8 cellular contexts compared by ENCODE assay signal in the genomic region with DNA sequence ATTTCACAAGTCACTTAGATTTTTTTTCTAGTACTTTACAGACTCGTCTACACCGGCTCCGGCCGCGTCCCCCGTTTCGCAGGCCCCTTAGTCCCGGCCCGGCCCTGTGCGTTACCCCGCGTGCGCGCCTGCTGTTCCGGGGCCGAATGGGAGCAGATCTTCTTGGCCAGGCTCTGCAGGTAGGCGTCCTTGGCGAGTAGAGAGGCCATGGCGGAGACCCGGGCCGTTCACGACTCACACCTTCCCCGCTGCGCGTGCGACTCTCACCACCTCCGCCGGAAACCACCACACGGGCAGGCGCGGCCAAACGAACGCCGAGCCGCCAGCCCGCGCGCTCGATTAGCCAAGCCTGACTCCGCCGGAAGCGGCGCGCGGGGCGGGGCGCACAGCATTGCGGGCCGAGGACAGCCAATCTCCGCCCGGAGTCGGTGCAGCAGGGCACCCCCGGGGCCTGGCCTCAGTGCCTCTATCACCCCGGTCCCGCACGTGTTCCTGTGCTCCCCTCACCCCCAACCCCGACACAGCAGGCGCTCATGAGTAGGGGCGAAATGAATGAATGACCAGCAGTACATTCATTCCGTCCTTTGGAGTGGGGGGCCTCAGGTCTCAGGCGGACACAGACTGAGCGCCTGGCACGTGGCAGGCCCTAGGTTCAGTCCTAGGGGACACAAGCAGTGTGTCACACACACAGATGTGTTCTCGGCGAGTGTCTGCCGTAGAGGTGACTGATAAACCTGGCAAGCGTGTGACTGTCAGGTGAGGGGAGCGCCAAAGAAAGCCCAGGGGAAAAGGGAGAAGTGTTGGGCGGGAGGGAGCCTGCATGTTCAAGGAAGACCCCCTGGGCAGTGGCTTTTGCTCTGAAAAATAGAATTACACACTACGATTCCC. TPM values are rescaled to one million over a fixed set of nuclear protein-coding genes. Genes with fewer than 3 reads are reported as not detected.
A peak's percentile ranks its signal among the peaks of the same experiment; 100 is the strongest.
DNase-seq lines count a peak whose midpoint lies in the region; ATAC-seq, FAIRE-seq and TF ChIP-seq lines count a peak whose summit lies in the region.

A gene (minus strand): TSS at position 265 of the 888 bp plus-strand sequence. CDS start 56 bp downstream, at position 209.

- peak within 1 kb of the TSS; percentile 70 to 88 for H3K4me3 ChIP-seq in kidney (ENCODE audit: low read length in 2 of 2)

- peak; percentile 21 for TF ChIP-seq CTCF in kidney (IDR thresholded peaks at IDR 0.05; ENCODE audit: borderline replicate concordance, extremely low read depth, insufficient read depth)

- H3K9me3 ChIP-seq in kidney (ENCODE audit: control insufficient read depth in 1 of 2, low read length in 2 of 2), result no peaks in the 10 kb centered on the region

- peak within 1 kb of the TSS; percentile 73 to 85 for H3K9ac ChIP-seq in kidney (ENCODE audit: low read length in 2 of 2)

- peak within 1 kb of the TSS; percentile 47 to 67 for H3K27ac ChIP-seq in kidney (ENCODE audit: low read depth in 2 of 2, low read length in 2 of 2)

- DNase-seq in Ammon's horn (ENCODE audit: low spot score), result peak; percentile 91
- DNase-seq in GM19240 (ENCODE audit: insufficient read length, low spot score), result peak; percentile 89
- peak; percentile 93 for DNase-seq in NCI-H510A treated with DMSO at 0.1 percent for 48 hours (lab: John Stamatoyannopoulos, UW)
- peak; percentile 89 for DNase-seq in activated CD4-positive, alpha-beta T cell treated with anti-CD3 and anti-CD28 coated beads for 1 hour
- peak; percentile 89 for DNase-seq in cerebellar cortex (ENCODE audit: low spot score)
- peak; percentile 97 for DNase-seq in kidney
- DNase-seq in stimulated activated CD4-positive, alpha-beta T cell treated with anti-CD3 and anti-CD28 coated beads, Interleukin-12 subunit alpha, Interleukin-12 subunit beta, amount 100 ng/mL, for 48 hours (ENCODE audit: low read depth in 2 of 3, low spot score in 1 of 3), result peak; percentile 88 to 93 (median 90)

- FAIRE-seq in kidney (lab: Jason Lieb, UNC), result no peak

- ATAC-seq in HG03442 (IDR thresholded peaks at IDR 0.05; ENCODE audit: unreplicated experiment), result peak; percentile 84

- H3K36me3 ChIP-seq in kidney (ENCODE audit: control insufficient read depth in 1 of 2, insufficient read depth in 2 of 2, low read length in 2 of 2), result peaks cover 20 to 21% of the 10 kb centered on the region in 2 donors

- intact Hi-C loops in kidney (cut with DNase I), result loop anchor here (10.0 kb wide), 1 partner anchor 151 kb away; no protein-coding TSS in a partner anchor

- peaks cover 0 to 22% of the 10 kb centered on the region in 2 donors for H3K4me1 ChIP-seq in kidney (ENCODE audit: control insufficient read depth in 1 of 2, insufficient read depth in 1 of 2, low read depth in 1 of 2, low read length in 2 of 2)

RNA-seq across cellular contexts. Expression of the gene that starts here (rescaled TPM):
- total RNA-seq in kidney, result 17.3 TPM
- 16.8 TPM for polyA plus RNA-seq in kidney (ENCODE audit: insufficient read depth, low read depth, low replicate concordance)

Comparison
In these comparisons a context has a peak if more than half of its experiments do, and no peak if none do; other contexts are left out.
1. Peak in every context shown above with its lines: DNase-seq, ATAC-seq, H3K4me3 ChIP-seq and H3K27ac ChIP-seq.